In the genomic region with DNA sequence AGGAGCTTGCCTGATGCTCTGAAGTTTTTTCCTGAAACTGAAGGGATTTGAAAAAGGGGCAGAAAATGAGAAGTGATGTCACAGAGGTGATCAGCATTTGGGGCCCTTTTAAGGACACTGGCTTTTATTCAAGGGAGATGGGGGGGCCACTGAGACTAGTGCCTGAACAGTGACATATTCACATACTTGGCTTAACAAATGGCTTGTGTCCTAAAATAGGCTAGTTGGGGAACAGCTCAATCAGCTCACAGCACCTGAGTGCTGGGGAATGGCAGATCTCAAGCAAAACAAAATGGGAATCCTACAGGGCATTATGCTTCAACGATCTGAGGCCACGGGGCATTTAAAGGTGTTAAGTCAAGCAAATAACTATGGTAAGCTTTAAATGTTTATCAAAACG, we compare ENCODE assay signal across 13 cellular contexts.
DNase-seq lines count a peak whose midpoint lies in the region; TF ChIP-seq lines count a peak whose summit lies in the region.
"Had no signal": no experiment of that assay in that cellular context is flagged by ENCODE, and none has a peak within 500 bp of the region (broad histone marks: within the 10 kb centered on the region; RNA-seq: fewer than 3 reads in every experiment).

No MANE protein-coding gene starts in this region.

- DNase-seq in Calu3 (no peak), SK-N-MC (ENCODE audit: low read depth, low spot score) (no peak), left ventricle myocardium inferior (no peak), retina (peak; percentile 3), NCI-H1436 (lab: John Stamatoyannopoulos, UW) (no peak), COLO668 (lab: John Stamatoyannopoulos, UW; ENCODE audit: unreplicated experiment) (no peak), COLO829 (ENCODE audit: low spot score) (no peak)
- no peak for DNase-seq in activated CD4-positive, alpha-beta T cell treated with anti-CD3 and anti-CD28 coated beads, Interleukin-2, amount 50 U/mL, for 48 hours
- DNase-seq: GOT3, head of caudate nucleus, Kasumi-1, NCI-H187 treated with DMSO at 0.1 percent for 48 hours, NCI-H774 had no signal

- no TSS peak for BruUV-seq in Calu3 (replicated peaks; lab: Mats Ljungman, UMichigan)

- no peaks in the 10 kb centered on the region for H3K9me3 Mint-ChIP-seq in Calu3 (ENCODE audit: low read depth, unreplicated experiment)

- no peak for TF ChIP-seq CTCF in Calu3 (IDR thresholded peaks at IDR 0.05; ENCODE audit: unreplicated experiment)
- TF ChIP-seq CTCF in left ventricle myocardium inferior (IDR thresholded peaks at IDR 0.05; ENCODE audit: borderline replicate concordance), result no peak

- intact Hi-C loops in Calu3 (cut with micrococcal nuclease; ENCODE audit: unreplicated experiment), result no loop called here
- intact Hi-C loops in left ventricle myocardium inferior (cut with micrococcal nuclease), result no loop called here

- peak overlapping the region; percentile 51 for H3K27ac Mint-ChIP-seq in Calu3 (ENCODE audit: unreplicated experiment)

- H3K9me3 ChIP-seq in SK-N-MC (ENCODE audit: low read depth, low read length) (no peaks in the 10 kb centered on the region), left ventricle myocardium inferior (replicated peaks) (no peaks in the 10 kb centered on the region)

- CTCF ChIA-PET in Calu3 (lab: Charles Lee), result interaction anchor here (0.6 kb wide), 1 partner anchor 10 kb away, joined by 3 read pairs; no protein-coding TSS in a partner anchor

- peaks cover 8% of the 10 kb centered on the region for H3K36me3 Mint-ChIP-seq in Calu3 (ENCODE audit: insufficient read depth, unreplicated experiment)

- H3K4me1 Mint-ChIP-seq in Calu3 (ENCODE audit: low read depth, unreplicated experiment), result peaks cover 48% of the 10 kb centered on the region

- H3K27me3 ChIP-seq in left ventricle myocardium inferior (ENCODE audit: low read depth), result no peaks in the 10 kb centered on the region

- H3K36me3 ChIP-seq in SK-N-MC (ENCODE audit: insufficient read depth, low read length) (no peaks in the 10 kb centered on the region), left ventricle myocardium inferior (no peaks in the 10 kb centered on the region)

- no peak overlapping the region for H3K4me3 ChIP-seq in SK-N-MC
- no peak overlapping the region for H3K4me3 ChIP-seq in left ventricle myocardium inferior

- no peaks in the 10 kb centered on the region for H3K27me3 Mint-ChIP-seq in Calu3 (ENCODE audit: unreplicated experiment)

- peaks cover 92% of the 10 kb centered on the region for H3K4me1 ChIP-seq in left ventricle myocardium inferior

- peak overlapping the region; percentile 68 for H3K27ac ChIP-seq in SK-N-MC
- peak overlapping the region; percentile 88 for H3K27ac ChIP-seq in left ventricle myocardium inferior (replicated peaks)

- no peak overlapping the region for H3K4me3 Mint-ChIP-seq in Calu3 (ENCODE audit: low read depth, unreplicated experiment)

- H3K9ac ChIP-seq in SK-N-MC (ENCODE audit: insufficient read length), result no peak overlapping the region
